30 cellular contexts compared by ENCODE assay signal in the genomic region with DNA sequence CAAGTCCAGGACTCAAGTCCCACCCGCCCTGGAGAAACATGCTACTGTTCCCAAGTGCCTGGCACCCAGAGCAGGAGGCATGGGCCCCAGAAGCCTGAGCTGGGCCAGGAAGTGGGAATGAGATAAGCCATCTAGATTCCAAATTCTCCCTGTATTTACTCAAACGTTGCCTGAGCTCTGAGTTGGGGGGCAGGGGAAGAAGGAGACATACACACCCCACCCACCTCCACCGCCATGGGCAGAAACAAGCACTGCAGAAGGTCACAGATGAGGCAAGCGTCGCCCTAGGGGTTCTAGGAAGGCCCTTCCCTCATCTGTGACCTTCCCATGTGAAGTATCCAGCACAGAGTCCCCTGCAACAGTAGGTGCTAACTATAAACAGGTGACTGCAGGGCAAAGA. TPM values are rescaled to one million over a fixed set of nuclear protein-coding genes. Genes with fewer than 3 reads are reported as not detected.
DNase-seq lines count a peak whose midpoint lies in the region; ATAC-seq, FAIRE-seq and TF ChIP-seq lines count a peak whose summit lies in the region.
"Had no signal": no experiment of that assay in that cellular context is flagged by ENCODE, and none has a peak within 500 bp of the region (broad histone marks: within the 10 kb centered on the region; RNA-seq: fewer than 3 reads in every experiment).

No MANE protein-coding gene starts in this region.

- no peaks in the 10 kb centered on the region for H3K9me3 Mint-ChIP-seq in progenitor cell of endocrine pancreas (ENCODE audit: low read depth)
- H3K9me3 Mint-ChIP-seq: activated CD4-positive, alpha-beta T cell treated with anti-CD3 and anti-CD28 coated beads, Interleukin-2, amount 10 ng/mL, durations not matched to agents 24 days and 14 days; T-helper 2 cell treated with Interferon-gamma antibody and Interleukin-4, amounts not matched to agents 5 μg/mL and 100 μg/mL, for 36 hours had no signal

- no peak overlapping the region for H3K4me2 ChIP-seq in H1 (ENCODE audit: insufficient read depth in 1 of 2, low read depth in 2 of 2, low read length in 2 of 2)

- no peak overlapping the region for H3K4ac ChIP-seq in H1 (replicated peaks; ENCODE audit: insufficient read length, low read depth, low read length)

- no peak overlapping the region for H2BK12ac ChIP-seq in H1 (ENCODE audit: low read depth, low read length)

- no peaks in the 10 kb centered on the region for H3K36me3 ChIP-seq in H1 (ENCODE audit: control insufficient read depth in 2 of 4, insufficient read depth in 4 of 4, low read length in 3 of 4)
- H3K36me3 ChIP-seq: colonic mucosa, heart right ventricle, Peyer's patch, vagina had no signal

- H3K9me3 ChIP-seq in H1 (ENCODE audit: insufficient read depth in 2 of 2, low read depth in 1 of 2, low read length in 1 of 2) = no peaks in the 10 kb centered on the region
- H3K9me3 ChIP-seq: colonic mucosa, heart right ventricle, Peyer's patch, testis, vagina had no signal

- H3K14ac ChIP-seq in H1 (ENCODE audit: insufficient read length) = no peak overlapping the region

- H4K20me1 ChIP-seq in H1 (replicated peaks in 1 of 2; ENCODE audit: control insufficient read depth in 1 of 2, insufficient read depth in 2 of 2, low read length in 2 of 2) = no peaks in the 10 kb centered on the region

- CTCF ChIA-PET in H1 (lab: Charles Lee; ENCODE audit: partially characterized antibody) = interaction anchor here (0.9 to 2.3 kb wide), 9 partner anchors 15 to 173 kb away, joined by 3 to 7 read pairs (median 3); no protein-coding TSS in a partner anchor

- no peak for TF ChIP-seq EP300 in H1 (IDR thresholded peaks at IDR 0.05; ENCODE audit: borderline replicate concordance in 1 of 2, low read depth in 2 of 2, low read length in 2 of 2)

- H3K4me3 ChIP-seq in H1 (ENCODE audit: extremely low read depth in 1 of 4, insufficient read depth in 2 of 4, low read depth in 3 of 4, low read length in 4 of 4) = no peak overlapping the region
- H3K4me3 ChIP-seq: colonic mucosa, heart right ventricle, lung, Peyer's patch, testis, vagina had no signal

- H3K23me2 ChIP-seq in H1 (ENCODE audit: low read depth, low read length) = no peaks in the 10 kb centered on the region

- no peak overlapping the region for H4K8ac ChIP-seq in H1 (ENCODE audit: extremely low read depth, insufficient read depth, low read length)

- peak overlapping the region; percentile 6; the same call in 1 of the 2 replicates for H2BK5ac ChIP-seq in H1 (ENCODE audit: low read depth, low read length)

- no peaks in the 10 kb centered on the region for H3K27me3 ChIP-seq in H1 (replicated peaks in 1 of 4; ENCODE audit: control insufficient read depth in 3 of 4, extremely low read depth in 1 of 4, insufficient read depth in 3 of 4, low read length in 3 of 4)
- H3K27me3 ChIP-seq: colonic mucosa, heart right ventricle, Peyer's patch, testis, vagina had no signal

- TF ChIP-seq CTCF in H1 (IDR thresholded peaks at IDR 0.05; ENCODE audit: control extremely low read depth in 1 of 3, insufficient read depth in 1 of 3, low read depth in 1 of 3, low read length in 3 of 3) (no peak), progenitor cell of endocrine pancreas (IDR thresholded peaks at IDR 0.05; ENCODE audit: unreplicated experiment) (no peak)

- TF ChIP-seq POLR2A in H1 (IDR thresholded peaks at IDR 0.05; ENCODE audit: control extremely low read depth in 1 of 2, low read depth in 2 of 2, low read length in 2 of 2) = no peak

- no peak overlapping the region for H3K9ac ChIP-seq in H1 (replicated peaks in 1 of 4; ENCODE audit: extremely low read depth in 1 of 4, low read depth in 3 of 4, low read length in 3 of 4)

- H3K23ac ChIP-seq in H1 (ENCODE audit: insufficient read length) = no peak overlapping the region

- H2AFZ ChIP-seq in H1 (ENCODE audit: low read length) = no peak overlapping the region

- H3K56ac ChIP-seq in H1 (replicated peaks; ENCODE audit: insufficient read length, low read depth, low read length) = no peak overlapping the region

- peak overlapping the region; percentile 3; the same call in 1 of the 2 replicates for H3K18ac ChIP-seq in H1 (ENCODE audit: extremely low read depth, low read length)

- peaks cover 3% of the 10 kb centered on the region for H3K36me3 Mint-ChIP-seq in progenitor cell of endocrine pancreas (ENCODE audit: insufficient read depth)
- H3K36me3 Mint-ChIP-seq: activated CD8-positive, alpha-beta memory T cell treated with anti-CD3 and anti-CD28 coated beads, Interleukin-2, amount 10 ng/mL, durations not matched to agents 7 days and 5 days had no signal

- peaks cover 9 to 20% (median 13%) of the 10 kb centered on the region in 4 experiments for H3K4me1 ChIP-seq in H1 (replicated peaks in 1 of 4; ENCODE audit: control insufficient read depth in 3 of 4, insufficient read depth in 4 of 4, low read length in 3 of 4)
- H3K4me1 ChIP-seq: colonic mucosa, heart right ventricle, testis, vagina had no signal

- peaks cover 49% of the 10 kb centered on the region for H3K4me1 Mint-ChIP-seq in progenitor cell of endocrine pancreas (ENCODE audit: low read depth)

- ATAC-seq in HG03520 (IDR thresholded peaks at IDR 0.05; ENCODE audit: unreplicated experiment) = no peak
- ATAC-seq: activated CD8-positive, alpha-beta memory T cell treated with anti-CD3 and anti-CD28 coated beads, Interleukin-2, amount 10 ng/mL, durations not matched to agents 7 days and 5 days; esophagus mucosa; heart right ventricle had no signal

- no peak for TF ChIP-seq RAD21 in H1 (IDR thresholded peaks at IDR 0.05 in 1 of 2, conservative IDR thresholded peaks at IDR 0.05 in 1 of 2; ENCODE audit: low read depth in 2 of 2, low read length in 2 of 2)

- H2AK5ac ChIP-seq in H1 (ENCODE audit: low read depth, low read length) = no peak overlapping the region

- WGBS in H1 (ENCODE audit: extremely low coverage in 1 of 2, insufficient coverage in 1 of 2, insufficient read length in 1 of 2, insufficient replicate concordance in 2 of 2, low coverage in 1 of 2, low lambda C conversion rate in 2 of 2, missing lambda C conversion rate in 1 of 2), 2 experiments = 58% methylated on average over 5 of the region's 5 CpGs; no CpG with 5 or more reads in 1 of the 2 experiments

- H3K79me1 ChIP-seq in H1 (ENCODE audit: low read depth, low read length) = peaks cover 3% of the 10 kb centered on the region; the same call in 1 of the 2 replicates

- no peak overlapping the region for H2BK15ac ChIP-seq in H1 (ENCODE audit: low read length)

- no peak overlapping the region for H4K91ac ChIP-seq in H1 (replicated peaks; ENCODE audit: insufficient read length, low read length)

- no peak overlapping the region for H2BK20ac ChIP-seq in H1 (ENCODE audit: low read length)

- peak overlapping the region; percentile 37 for H3K4me3 Mint-ChIP-seq in progenitor cell of endocrine pancreas (ENCODE audit: low read depth)
- H3K4me3 Mint-ChIP-seq: activated CD4-positive, alpha-beta T cell treated with anti-CD3 and anti-CD28 coated beads, Interleukin-2, amount 10 ng/mL, durations not matched to agents 24 days and 14 days; activated CD8-positive, alpha-beta memory T cell treated with anti-CD3 and anti-CD28 coated beads, Interleukin-2, amount 10 ng/mL, durations not matched to agents 7 days and 5 days; T-helper 2 cell treated with Interferon-gamma antibody and Interleukin-4, amounts not matched to agents 5 μg/mL and 100 μg/mL, for 36 hours had no signal

- no peak for FAIRE-seq in H1 (lab: Jason Lieb, UNC)
- FAIRE-seq: GM12892, H54 had no signal

- POLR2A ChIA-PET in H1 (lab: Charles Lee; ENCODE audit: partially characterized antibody) = interaction anchor here (1.0 to 1.3 kb wide), 2 partner anchors 11 to 12 kb away, joined by 3 read pairs; no protein-coding TSS in a partner anchor

- H4K5ac ChIP-seq in H1 (ENCODE audit: insufficient read length, low read depth, low read length) = no peak overlapping the region

- peak overlapping the region; percentile 94 for H3K27ac Mint-ChIP-seq in progenitor cell of endocrine pancreas
- H3K27ac Mint-ChIP-seq: activated CD4-positive, alpha-beta T cell treated with anti-CD3 and anti-CD28 coated beads, Interleukin-2, amount 10 ng/mL, durations not matched to agents 24 days and 14 days; activated CD8-positive, alpha-beta memory T cell treated with anti-CD3 and anti-CD28 coated beads, Interleukin-2, amount 10 ng/mL, durations not matched to agents 7 days and 5 days; T-helper 2 cell treated with Interferon-gamma antibody and Interleukin-4, amounts not matched to agents 5 μg/mL and 100 μg/mL, for 36 hours had no signal

- H3K79me2 ChIP-seq in H1 (ENCODE audit: control insufficient read depth in 1 of 2, insufficient read depth in 2 of 2, low read length in 2 of 2) = 0 out of 4 replicates have a peak, but pooled peaks cover 0 to 2% of the 10 kb centered on the region in 2 experiments

- no peak overlapping the region for H2BK120ac ChIP-seq in H1 (replicated peaks; ENCODE audit: low read depth, low read length)

- no peak overlapping the region for H3K27ac ChIP-seq in H1 (ENCODE audit: low read depth, low read length)
- H3K27ac ChIP-seq: C4-2B, colonic mucosa, heart right ventricle, Peyer's patch, testis, vagina, VCaP had no signal

- DNase-seq in NCI-H146 (lab: John Stamatoyannopoulos, UW) (peak; percentile 15), NCI-H146 treated with DMSO at 0.1 percent for 48 hours (lab: John Stamatoyannopoulos, UW; ENCODE audit: unreplicated experiment) (no peak), NCI-H226 (peak; percentile 16), H1 (ENCODE audit: low read depth in 1 of 2, low spot score in 2 of 2) (no peak), progenitor cell of endocrine pancreas (ENCODE audit: low spot score, unreplicated experiment) (no peak), COLO668 (lab: John Stamatoyannopoulos, UW; ENCODE audit: unreplicated experiment) (no peak), T1000 (lab: John Stamatoyannopoulos, UW) (no peak)
- DNase-seq: activated CD4-positive, alpha-beta T cell treated with anti-CD3 and anti-CD28 coated beads, Interleukin-2, amount 10 ng/mL, durations not matched to agents 24 days and 14 days; activated CD8-positive, alpha-beta memory T cell treated with anti-CD3 and anti-CD28 coated beads, Interleukin-2, amount 10 ng/mL, durations not matched to agents 7 days and 5 days; activated naive CD4-positive, alpha-beta T cell treated with anti-CD3 and anti-CD28 coated beads, Interleukin-2, amount 50 U/mL, for 16 hours; activated T-cell treated with anti-CD3 and anti-CD28 coated beads, Interleukin-2, amount 50 U/mL, for 48 hours; amygdala; colonic mucosa; effector memory CD4-positive, alpha-beta T cell; foreskin fibroblast; heart right ventricle; KBM-7; Peyer's patch; SHP77 treated with DMSO at 0.1 percent for 48 hours; stimulated activated naive CD4-positive, alpha-beta T cell treated with Interleukin-2 at 50 U/mL for 16 hours; testis had no signal

- H3K27me3 Mint-ChIP-seq in progenitor cell of endocrine pancreas = no peaks in the 10 kb centered on the region

RNA-seq across cellular contexts. Expression of gene PLEKHA7, which starts 54.0 kb away (rescaled TPM):
- 25.0 and 25.6 TPM in 2 replicates for total RNA-seq in H1 (2021; fragmentation: NEBNext Ultra II Directional; extraction: Animal tissue kit (Norgen Biotek cat#: 25700))
- polyA plus RNA-seq in H1 (2011; rRNA removed) = 11.4 and 13.6 TPM in 2 replicates
- 14.2 TPM for polyA plus RNA-seq in H1 (2011; cell fraction: cytosol; rRNA removed)
- 40.4 TPM for polyA plus RNA-seq in H1 (2011; cell fraction: nucleus; rRNA removed)
- polyA plus RNA-seq in H1 (2012, experiment 1 of 2) = 16.2 to 20.0 TPM (median 18.7 TPM) in 4 replicates
- polyA plus RNA-seq in H1 (2012, experiment 2 of 2) = 5.2 TPM
- polyA plus RNA-seq in H1 (2013, experiment 1 of 2) = 10.9 TPM
- 9.1 TPM for polyA plus RNA-seq in H1 (2013, experiment 2 of 2)
- polyA minus RNA-seq in H1 (2011; rRNA and poly(A)+ RNA removed) = 11.7 and 13.8 TPM in 2 replicates
- polyA minus RNA-seq in H1 (2011; cell fraction: cytosol; rRNA and poly(A)+ RNA removed) = 11.4 TPM
- 28.0 TPM for polyA minus RNA-seq in H1 (2011; cell fraction: nucleus; rRNA and poly(A)+ RNA removed)
- total RNA-seq in progenitor cell of endocrine pancreas = 77.1 and 78.7 TPM in 2 replicates

Comparison
In these comparisons a context has a peak if more than half of its experiments do, and no peak if none do; other contexts are left out.
1. DNase-seq: peak in NCI-H146 (single experiment) and NCI-H226 (single experiment); none in NCI-H146 treated with DMSO at 0.1 percent for 48 hours (single experiment), H1 (0 of 2), progenitor cell of endocrine pancreas (single experiment), COLO668 (single experiment) and T1000 (single experiment).